In the genomic region with DNA sequence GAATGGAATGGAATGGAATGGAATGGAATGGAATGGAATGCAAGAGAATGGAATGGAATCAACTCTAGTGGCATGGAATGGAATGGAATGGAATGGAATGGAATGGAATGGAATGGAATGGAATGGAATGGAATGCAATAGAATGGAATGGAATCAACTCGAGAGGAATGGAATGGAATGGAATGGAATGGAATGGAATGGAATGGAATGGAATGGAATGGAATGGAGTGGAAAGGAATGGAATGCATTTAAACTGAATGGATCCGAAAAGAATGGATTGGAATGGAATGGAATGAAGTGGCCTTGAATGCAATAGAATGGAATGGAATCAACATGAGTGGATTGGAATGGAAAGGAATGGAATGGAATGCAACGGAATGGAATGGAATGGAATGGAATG, we compare ENCODE assay signal across 1 cellular context. TPM values are rescaled to one million over a fixed set of nuclear protein-coding genes. Genes with fewer than 3 reads are reported as not detected.
"Had no signal": no experiment of that assay in that cellular context is flagged by ENCODE, and none has a peak within 500 bp of the region (broad histone marks: within the 10 kb centered on the region; RNA-seq: fewer than 3 reads in every experiment).

No MANE protein-coding gene starts in this region.

RNA-seq across cellular contexts. Expression of gene MAMDC2, which starts 5.4 kb away (rescaled TPM):
- total RNA-seq: activated CD4-positive, alpha-beta T cell treated with anti-CD3 and anti-CD28 coated beads, Interleukin-2, amount 10 ng/mL, durations not matched to agents 7 days and 5 days had no signal
